In the genomic region with DNA sequence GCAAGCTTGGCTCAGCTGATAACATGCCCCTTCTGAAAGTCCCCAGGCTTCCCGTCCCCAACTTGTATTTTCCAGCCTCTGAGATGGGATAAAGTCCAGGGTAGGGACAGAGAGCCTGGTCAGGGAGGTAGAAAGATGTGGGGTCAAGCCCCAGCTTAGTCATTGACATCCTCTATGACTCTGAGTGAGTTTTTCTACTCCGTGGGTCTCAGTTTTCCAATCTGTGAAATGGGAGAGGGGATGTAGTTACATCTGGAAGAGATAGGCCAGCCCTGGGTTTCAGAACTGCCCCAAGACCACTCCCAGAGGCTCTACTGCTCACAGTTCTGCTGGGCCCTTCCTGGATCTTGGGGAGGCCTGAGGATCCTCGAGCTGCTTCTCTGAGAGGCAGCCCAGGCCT, we compare ENCODE assay signal across 1 cellular context.
TF ChIP-seq lines count a peak whose summit lies in the region.

No MANE protein-coding gene starts in this region.

TF ChIP-seq in HepG2, 621 proteins besides CTCF, POLR2A, EP300 and RAD21:
- TF ChIP-seq ZNF629 (CRISPR knock-in tag; conservative IDR thresholded peaks at IDR 0.05), result peak; percentile 87
- TF ChIP-seq, protein P1, sequence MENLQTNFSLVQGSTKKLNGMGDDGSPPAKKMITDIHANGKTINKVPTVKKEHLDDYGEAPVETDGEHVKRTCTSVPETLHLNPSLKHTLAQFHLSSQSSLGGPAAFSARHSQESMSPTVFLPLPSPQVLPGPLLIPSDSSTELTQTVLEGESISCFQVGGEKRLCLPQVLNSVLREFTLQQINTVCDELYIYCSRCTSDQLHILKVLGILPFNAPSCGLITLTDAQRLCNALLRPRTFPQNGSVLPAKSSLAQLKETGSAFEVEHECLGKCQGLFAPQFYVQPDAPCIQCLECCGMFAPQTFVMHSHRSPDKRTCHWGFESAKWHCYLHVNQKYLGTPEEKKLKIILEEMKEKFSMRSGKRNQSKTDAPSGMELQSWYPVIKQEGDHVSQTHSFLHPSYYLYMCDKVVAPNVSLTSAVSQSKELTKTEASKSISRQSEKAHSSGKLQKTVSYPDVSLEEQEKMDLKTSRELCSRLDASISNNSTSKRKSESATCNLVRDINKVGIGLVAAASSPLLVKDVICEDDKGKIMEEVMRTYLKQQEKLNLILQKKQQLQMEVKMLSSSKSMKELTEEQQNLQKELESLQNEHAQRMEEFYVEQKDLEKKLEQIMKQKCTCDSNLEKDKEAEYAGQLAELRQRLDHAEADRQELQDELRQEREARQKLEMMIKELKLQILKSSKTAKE (CRISPR knock-in tag; IDR thresholded peaks at IDR 0.05; ENCODE audit: borderline replicate concordance), result no peak
